Comparison of ENCODE assay signal across 11 cellular contexts in genomic region chr5:141208478-141208877, GRCh38. TPM values are rescaled to one million over a fixed set of nuclear protein-coding genes. Genes with fewer than 3 reads are reported as not detected.
DNase-seq lines count a peak whose midpoint lies in the region; ATAC-seq and TF ChIP-seq lines count a peak whose summit lies in the region.
"Had no signal": no experiment of that assay in that cellular context is flagged by ENCODE, and none has a peak within 500 bp of the region (broad histone marks: within the 10 kb centered on the region; RNA-seq: fewer than 3 reads in every experiment).

Gene PCDHB12, plus strand, starts transcription at chr5:141208719. Its CDS starts 189 bp downstream, at chr5:141208908.

- no TSS peak for BruUV-seq in PC-3 (replicated peaks; lab: Mats Ljungman, UMichigan)

- CTCF ChIA-PET in PC-3 (lab: Charles Lee) = no interaction called here

- no peaks in the 10 kb centered on the region for H3K27me3 ChIP-seq in PC-3 (ENCODE audit: low read length)

- POLR2A ChIA-PET in PC-3 (lab: Charles Lee; ENCODE audit: unreplicated experiment) = no interaction called here

- H3F3A ChIP-seq in PC-3 (ENCODE audit: low read length, unreplicated experiment) = no peaks in the 10 kb centered on the region

- no peaks in the 10 kb centered on the region for H3K36me3 ChIP-seq in PC-3 (ENCODE audit: low read depth, low read length)
- H3K36me3 ChIP-seq: HAP-1 had no signal

- no peaks in the 10 kb centered on the region for H4K20me1 ChIP-seq in PC-3 (ENCODE audit: low read length)

- intact Hi-C loops in PC-3 (cut with micrococcal nuclease) = no loop called here

- H3K27ac ChIP-seq in PC-3 (ENCODE audit: low read length) = no peak within 1 kb of the TSS

- peak; percentile 28; the same call in 1 of the 2 replicates for TF ChIP-seq CTCF in PC-3 (conservative IDR thresholded peaks at IDR 0.05; ENCODE audit: low read depth, low read length)
- no peak for TF ChIP-seq CTCF in fibroblast of pulmonary artery (IDR thresholded peaks at IDR 0.05; ENCODE audit: low read length, missing control alignments)
- no peak for TF ChIP-seq CTCF in foreskin fibroblast (IDR thresholded peaks at IDR 0.05; ENCODE audit: low read depth, low read length)

- DNase-seq in DMS53 (lab: John Stamatoyannopoulos, UW) = peak; percentile 47
- no peak for DNase-seq in DMS53 treated with DMSO at 0.1 percent for 48 hours (lab: John Stamatoyannopoulos, UW; ENCODE audit: unreplicated experiment)
- DNase-seq in PC-3 = peak; percentile 20
- DNase-seq in fibroblast of pulmonary artery (ENCODE audit: low read depth) = peak; percentile 7
- DNase-seq in superior temporal gyrus (ENCODE audit: extremely low spot score) = peak; percentile 40
- no peak for DNase-seq in foreskin fibroblast
- DNase-seq: activated CD8-positive, alpha-beta memory T cell treated with anti-CD3 and anti-CD28 coated beads, Interleukin-2, amount 50 U/mL, for 48 hours; RPMI8226 had no signal

- H3K9me3 ChIP-seq in PC-3 (ENCODE audit: low read length) = no peaks in the 10 kb centered on the region
- H3K9me3 ChIP-seq: HAP-1 had no signal

- no peaks in the 10 kb centered on the region for H3K79me2 ChIP-seq in PC-3 (ENCODE audit: low read length)

- H3K9ac ChIP-seq in PC-3 (ENCODE audit: low read length) = no peak within 1 kb of the TSS

- no peaks in the 10 kb centered on the region for H3K9me2 ChIP-seq in PC-3 (replicated peaks; ENCODE audit: low read length)

- no peak within 1 kb of the TSS for H3K4me2 ChIP-seq in PC-3 (ENCODE audit: low read length)

- H2AFZ ChIP-seq in PC-3 (ENCODE audit: low read length) = peak within 1 kb of the TSS; percentile 42; the same call in 1 of the 2 replicates

- H3K4me3 ChIP-seq in PC-3 (ENCODE audit: low read length) = no peak within 1 kb of the TSS
- no peak within 1 kb of the TSS for H3K4me3 ChIP-seq in fibroblast of pulmonary artery (replicated peaks; ENCODE audit: low read depth, low read length)
- H3K4me3 ChIP-seq in foreskin fibroblast (ENCODE audit: low read depth in 1 of 2, low read length in 2 of 2) = no peak within 1 kb of the TSS
- H3K4me3 ChIP-seq: HAP-1 had no signal

- H3K4me1 ChIP-seq in PC-3 (ENCODE audit: insufficient read depth, low read length) = no peaks in the 10 kb centered on the region
- H3K4me1 ChIP-seq: HAP-1 had no signal

- ATAC-seq in PC-3 (no peak), GM21381 (IDR thresholded peaks at IDR 0.05; ENCODE audit: unreplicated experiment) (no peak), HG03039 (IDR thresholded peaks at IDR 0.05; ENCODE audit: unreplicated experiment) (no peak)

RNA-seq across cellular contexts. Expression of gene PCDHB12, which starts in this region (rescaled TPM):
- 0.15 and 0.63 TPM in 2 replicates for total RNA-seq in PC-3 (2014; rRNA removed)

Comparison
In these comparisons a context has a peak if more than half of its experiments do, and no peak if none do; other contexts are left out.
1. DNase-seq: peak in DMS53 (single experiment), fibroblast of pulmonary artery (single experiment) and superior temporal gyrus (single experiment); none in DMS53 treated with DMSO at 0.1 percent for 48 hours (single experiment) and foreskin fibroblast (0 of 2).
2. Peak in DNase-seq in PC-3; RNA of the gene not detected or under 1 TPM.